1 cellular context compared by ENCODE assay signal in the genomic region with DNA sequence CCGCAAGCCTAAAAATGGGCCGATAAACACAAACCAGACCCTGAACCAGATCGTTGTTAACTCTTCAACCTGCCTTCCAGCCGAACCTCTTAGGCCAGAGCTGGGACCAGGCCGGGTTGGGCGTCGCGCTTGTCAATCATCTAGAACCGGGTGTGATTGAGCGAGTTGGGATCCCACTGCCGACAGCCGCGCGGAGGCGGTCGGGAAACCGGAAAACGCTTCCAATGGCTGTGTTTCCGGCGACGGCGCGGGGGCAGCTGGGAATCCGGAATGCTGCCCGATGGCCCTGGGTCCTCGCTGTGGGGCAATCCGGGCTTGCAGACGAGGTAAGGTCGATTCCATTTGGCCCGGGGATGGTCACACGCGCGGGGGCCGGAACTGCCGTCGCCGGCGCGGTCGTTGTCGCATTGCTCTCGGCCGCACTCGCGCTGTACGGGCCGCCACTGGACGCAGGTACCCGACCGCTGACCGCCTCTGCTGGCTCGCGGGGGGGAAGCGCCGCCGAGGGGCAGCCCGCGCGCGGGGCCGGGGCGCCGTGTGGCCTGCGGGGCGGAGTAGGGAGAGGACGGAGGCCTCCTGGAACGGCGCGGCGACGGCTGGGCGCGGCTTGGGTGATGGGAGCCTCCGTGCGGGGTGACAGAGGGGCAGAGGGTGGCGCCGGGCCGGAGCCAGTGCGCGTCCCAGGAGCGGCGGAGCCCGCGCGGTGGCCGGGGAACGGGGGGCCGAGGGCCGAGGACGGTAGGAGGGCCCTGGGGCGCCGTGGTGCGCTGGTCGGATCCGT.
TF ChIP-seq lines count a peak whose summit lies in the region.

NAXD (plus strand) TSS at position 224 of the 781 bp plus-strand sequence; CDS start at position 281, 57 bp downstream.

TF ChIP-seq in SK-N-SH treated with all-trans-retinoic acid at 6 μM for 48 hours, 23 proteins besides CTCF, POLR2A, EP300 and RAD21 (continued from another document):
- TF ChIP-seq ZNF8 (CRISPR knock-in tag; IDR thresholded peaks at IDR 0.05) (no peak), ZFP3 (CRISPR knock-in tag; IDR thresholded peaks at IDR 0.05) (no peak), GLIS3 (CRISPR knock-in tag; IDR thresholded peaks at IDR 0.05) (no peak), TCF4 (CRISPR knock-in tag; IDR thresholded peaks at IDR 0.05; ENCODE audit: borderline replicate concordance) (no peak)
